ENCODE assay signal across 8 cellular contexts in the genomic region with DNA sequence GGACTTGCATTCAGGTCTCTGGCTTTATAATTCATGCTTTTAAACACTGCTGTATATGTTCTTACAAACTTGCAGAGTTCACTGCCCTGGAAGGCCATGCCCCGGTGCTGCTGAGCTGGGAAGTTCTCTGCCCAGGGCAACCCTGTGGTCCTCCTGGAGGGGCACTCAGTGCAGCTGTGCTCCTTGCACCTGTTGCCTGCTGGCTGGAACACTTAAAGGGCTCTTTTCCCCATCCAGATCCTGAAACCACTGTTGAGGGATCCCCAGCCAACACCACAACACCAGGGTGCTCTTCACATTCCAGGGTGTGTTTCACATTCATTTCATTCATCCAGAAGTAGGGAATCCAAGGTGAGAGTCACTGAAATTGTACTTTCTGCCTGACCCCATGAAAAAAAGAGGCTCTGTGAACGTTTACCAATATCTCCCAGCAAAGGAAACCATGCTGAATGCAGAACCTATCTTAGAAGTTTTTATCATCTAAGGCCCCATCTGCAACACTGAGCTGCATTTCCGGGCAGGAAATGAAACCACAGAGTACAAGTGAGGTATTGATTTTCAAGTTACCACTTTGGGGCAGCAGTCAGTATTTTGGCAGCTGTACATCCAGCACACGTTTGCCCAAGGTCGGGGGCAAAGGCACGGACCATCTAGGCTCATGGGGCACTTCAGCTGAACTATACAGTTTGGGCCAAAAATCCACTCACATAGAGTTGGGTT.
DNase-seq lines count a peak whose midpoint lies in the region; ATAC-seq, FAIRE-seq and TF ChIP-seq lines count a peak whose summit lies in the region.

No MANE protein-coding gene starts in this region.

- no peak for TF ChIP-seq CTCF in D721Med (IDR thresholded peaks at IDR 0.05; ENCODE audit: insufficient read depth, missing control alignments)

- DNase-seq in stimulated activated CD4-positive, alpha-beta T cell treated with anti-CD3 and anti-CD28 coated beads, Interleukin-2, amount 100 ng/mL, for 4 hours (ENCODE audit: low read depth), result peak; percentile 17
- no peak for DNase-seq in stimulated activated CD4-positive, alpha-beta T cell treated with anti-CD3 and anti-CD28 coated beads, Interleukin-2, amount 100 ng/mL, for 48 hours
- DNase-seq in SIG-M5 treated with dmso at 0.1 percent for 504 hours (lab: John Stamatoyannopoulos, UW; ENCODE audit: unreplicated experiment) (peak; percentile 47), globus pallidus (ENCODE audit: low spot score) (no peak), D721Med (ENCODE audit: insufficient read length, low spot score) (no peak), DMS53 (lab: John Stamatoyannopoulos, UW) (no peak)
- DNase-seq in effector CD8-positive, alpha-beta T cell (lab: John Stamatoyannopoulos, UW), result peak; percentile 7

- peak; percentile 78 for ATAC-seq in HG03097 (IDR thresholded peaks at IDR 0.05; ENCODE audit: low FRiP score, unreplicated experiment)

- no peak for FAIRE-seq in D721Med (lab: Jason Lieb, UNC)

Comparison
In these comparisons a context has a peak if more than half of its experiments do, and no peak if none do; other contexts are left out.
1. DNase-seq: peak in stimulated activated CD4-positive, alpha-beta T cell treated with anti-CD3 and anti-CD28 coated beads, Interleukin-2, amount 100 ng/mL, for 4 hours (single experiment), SIG-M5 treated with dmso at 0.1 percent for 504 hours (single experiment) and effector CD8-positive, alpha-beta T cell (single experiment); none in stimulated activated CD4-positive, alpha-beta T cell treated with anti-CD3 and anti-CD28 coated beads, Interleukin-2, amount 100 ng/mL, for 48 hours (0 of 2), globus pallidus (single experiment), D721Med (single experiment) and DMS53 (single experiment).